In the genomic region with DNA sequence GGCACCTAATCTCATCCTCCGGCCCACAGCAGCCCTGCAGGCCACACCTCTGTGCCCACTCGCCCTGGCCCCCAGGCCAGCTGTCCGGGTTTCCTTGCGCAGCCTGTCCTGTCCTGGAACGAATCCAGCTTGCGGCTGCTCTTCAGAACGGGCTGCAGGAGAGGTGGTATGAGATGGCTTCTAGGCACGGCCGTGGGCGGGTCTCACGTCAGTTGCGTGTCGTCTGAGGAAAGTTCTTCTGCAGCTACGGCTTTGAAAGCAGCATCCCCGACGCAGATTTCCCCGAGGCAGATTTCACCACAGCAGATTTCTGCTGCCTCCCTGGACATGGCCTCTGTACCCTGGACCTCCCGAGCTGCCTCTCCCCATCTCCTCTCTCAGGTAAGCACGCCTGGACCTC, we compare ENCODE assay signal across 22 cellular contexts. TPM values are rescaled to one million over a fixed set of nuclear protein-coding genes. Genes with fewer than 3 reads are reported as not detected.
DNase-seq lines count a peak whose midpoint lies in the region; ATAC-seq and TF ChIP-seq lines count a peak whose summit lies in the region.
"Had no signal": no experiment of that assay in that cellular context is flagged by ENCODE, and none has a peak within 500 bp of the region (broad histone marks: within the 10 kb centered on the region; RNA-seq: fewer than 3 reads in every experiment).

No MANE protein-coding gene starts in this region.

- H3K9me3 ChIP-seq in BLaER1 treated with 17β-estradiol and CSF1 and Interleukin-3, amounts not matched to agents 10 nM and 100 nM (replicated peaks in 1 of 11), result no peaks in the 10 kb centered on the region
- H3K9me3 ChIP-seq: BE2C, HAP-1 had no signal

- no peak for ATAC-seq in HG03571 (IDR thresholded peaks at IDR 0.05; ENCODE audit: unreplicated experiment)

- H3K9ac ChIP-seq in BLaER1 treated with 17β-estradiol and CSF1 and Interleukin-3, amounts not matched to agents 10 nM and 100 nM, result peak overlapping the region in 8 of 11 experiments; percentile 33 to 80 (median 74); a peak in 11 of 22 replicates
- H3K9ac ChIP-seq: GM23248 had no signal

- H3K27ac ChIP-seq in BLaER1 treated with 17β-estradiol and CSF1 and Interleukin-3, amounts not matched to agents 10 nM and 100 nM, result peak overlapping the region in 8 of 11 experiments; percentile 72 to 88 (median 84); a peak in 16 of 22 replicates
- H3K27ac ChIP-seq in HL-60 (replicated peaks), result peak overlapping the region; percentile 38; the same call in 1 of the 2 replicates
- H3K27ac ChIP-seq: GM23248 had no signal

- H3K4me1 Mint-ChIP-seq in endothelial cell (ENCODE audit: unreplicated experiment), result no peaks in the 10 kb centered on the region
- H3K4me1 Mint-ChIP-seq: CD4-positive, alpha-beta memory T cell had no signal

- peak overlapping the region; percentile 31 for H3K4me3 Mint-ChIP-seq in endothelial cell (ENCODE audit: unreplicated experiment)
- H3K4me3 Mint-ChIP-seq: CD14-positive monocyte; CD4-positive, alpha-beta memory T cell; IgD-negative memory B cell had no signal

- peak overlapping the region; percentile 68 to 97 (median 92) for H3K4me2 ChIP-seq in BLaER1 treated with 17β-estradiol and CSF1 and Interleukin-3, amounts not matched to agents 10 nM and 100 nM

- H3K27me3 Mint-ChIP-seq in endothelial cell (ENCODE audit: unreplicated experiment), result peaks cover 2% of the 10 kb centered on the region
- H3K27me3 Mint-ChIP-seq: CD4-positive, alpha-beta memory T cell had no signal

- no peak overlapping the region; a peak in 1 of 20 replicates for H3K4me3 ChIP-seq in BLaER1 treated with 17β-estradiol and CSF1 and Interleukin-3, amounts not matched to agents 10 nM and 100 nM
- H3K4me3 ChIP-seq in HL-60 (replicated peaks; ENCODE audit: insufficient read depth, low read length), result no peak overlapping the region
- H3K4me3 ChIP-seq: GM12878, GM23248, HAP-1 had no signal

- H3K9me3 Mint-ChIP-seq in endothelial cell (ENCODE audit: unreplicated experiment), result no peaks in the 10 kb centered on the region
- H3K9me3 Mint-ChIP-seq: CD14-positive monocyte; CD4-positive, alpha-beta memory T cell; IgD-negative memory B cell had no signal

- peaks cover 51 to 93% (median 79%) of the 10 kb centered on the region in 10 experiments for H3K4me1 ChIP-seq in BLaER1 treated with 17β-estradiol and CSF1 and Interleukin-3, amounts not matched to agents 10 nM and 100 nM
- H3K4me1 ChIP-seq: BE2C, HAP-1 had no signal

- H3K36me3 Mint-ChIP-seq in endothelial cell (ENCODE audit: low read depth, unreplicated experiment), result peaks cover 9% of the 10 kb centered on the region

- H3K27me3 ChIP-seq in BLaER1 treated with 17β-estradiol and CSF1 and Interleukin-3, amounts not matched to agents 10 nM and 100 nM, result peaks cover 10 to 20% (median 15%) of the 10 kb centered on the region in 11 experiments; a peak in 20 of 22 replicates
- no peaks in the 10 kb centered on the region for H3K27me3 ChIP-seq in HL-60 (ENCODE audit: insufficient read depth, poor library complexity, severe bottlenecking)
- H3K27me3 ChIP-seq: BE2C had no signal

- DNase-seq in HL-60 (ENCODE audit: low read depth in 1 of 2, low spot score in 1 of 2) (no peak), endothelial cell (ENCODE audit: low spot score) (no peak), NCI-H524 treated with DMSO at 0.1 percent for 48 hours (lab: John Stamatoyannopoulos, UW) (no peak), NCI-H526 (lab: John Stamatoyannopoulos, UW) (no peak)
- DNase-seq: ACHN; BE2C; CD4-positive, alpha-beta memory T cell; DMS 273 treated with DMSO at 0.1 percent for 48 hours; DMS53; DND-41; EL; GM23248; KBM-7 had no signal

- peaks cover 24 to 95% (median 56%) of the 10 kb centered on the region in 11 experiments; a peak in 18 of 22 replicates for H4K20me1 ChIP-seq in BLaER1 treated with 17β-estradiol and CSF1 and Interleukin-3, amounts not matched to agents 10 nM and 100 nM

- no peak overlapping the region for H3K27ac Mint-ChIP-seq in endothelial cell (ENCODE audit: unreplicated experiment)
- H3K27ac Mint-ChIP-seq: CD14-positive monocyte, IgD-negative memory B cell had no signal

- peaks cover 8 to 64% (median 32%) of the 10 kb centered on the region in 11 experiments; a peak in 19 of 22 replicates for H3K36me3 ChIP-seq in BLaER1 treated with 17β-estradiol and CSF1 and Interleukin-3, amounts not matched to agents 10 nM and 100 nM
- H3K36me3 ChIP-seq: BE2C, HAP-1 had no signal

- TF ChIP-seq CTCF in HL-60 (IDR thresholded peaks at IDR 0.05; ENCODE audit: insufficient read depth, low read length) (no peak), endothelial cell (IDR thresholded peaks at IDR 0.05; ENCODE audit: unreplicated experiment) (no peak)

RNA-seq across cellular contexts. Expression of gene GALNS, which starts 18.2 kb away (rescaled TPM):
- 24.7 TPM for total RNA-seq in endothelial cell (ENCODE audit: unreplicated experiment)

RNA-seq across cellular contexts. Expression of gene TRAPPC2L, which starts 18.4 kb away (rescaled TPM):
- total RNA-seq in endothelial cell (ENCODE audit: unreplicated experiment), result 65.3 TPM

RNA-seq across cellular contexts. Expression of gene APRT, which starts 26.8 kb away (rescaled TPM):
- total RNA-seq in endothelial cell (ENCODE audit: unreplicated experiment), result 80.7 TPM

RNA-seq across cellular contexts. Expression of gene PABPN1L, which starts 27.9 kb away (rescaled TPM):
- not detected for total RNA-seq in endothelial cell (ENCODE audit: unreplicated experiment)
- total RNA-seq: A172; CD4-positive, alpha-beta memory T cell; G401; GM12878; GM23248; H4 had no signal

RNA-seq across cellular contexts. Expression of gene CDT1, which starts 35.0 kb away (rescaled TPM):
- 16.2 TPM for total RNA-seq in endothelial cell (ENCODE audit: unreplicated experiment)
